8 cellular contexts compared by ENCODE assay signal in the genomic region with DNA sequence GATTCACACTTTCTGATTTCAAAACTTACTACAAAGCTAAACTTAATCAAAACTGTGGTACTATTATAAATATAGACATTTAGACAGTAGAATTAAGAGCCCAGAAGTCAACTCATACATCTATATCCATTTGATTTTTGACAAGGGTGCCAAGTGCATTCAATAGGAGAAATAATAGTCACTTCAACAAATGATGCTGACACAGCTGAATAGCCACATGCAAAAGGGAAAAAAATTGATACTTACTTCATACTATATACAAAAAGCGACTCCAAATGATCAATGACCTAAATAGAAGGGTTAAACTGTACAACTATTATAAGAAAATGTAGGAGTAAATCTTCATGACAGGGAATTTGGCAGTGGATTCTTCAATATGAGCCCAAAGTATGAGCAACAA. TPM values are rescaled to one million over a fixed set of nuclear protein-coding genes. Genes with fewer than 3 reads are reported as not detected.
"Had no signal": no experiment of that assay in that cellular context is flagged by ENCODE, and none has a peak within 500 bp of the region (broad histone marks: within the 10 kb centered on the region; RNA-seq: fewer than 3 reads in every experiment).

No MANE protein-coding gene starts in this region.

- DNase-seq: GDM1, GF-D8 had no signal

- ATAC-seq: GM12878 had no signal

- H3K4me3 ChIP-seq: GM12878 had no signal

- FAIRE-seq: G401.6, GM12878, GM12891, GM12892, GM18507, GM19239 had no signal

RNA-seq across cellular contexts. Expression of a gene that starts 40.7 kb away (rescaled TPM):
- polyA plus RNA-seq: GM12878 had no signal
